11 cellular contexts compared by ENCODE assay signal in genomic region chr7:101171442-101171837, GRCh38. TPM values are rescaled to one million over a fixed set of nuclear protein-coding genes. Genes with fewer than 3 reads are reported as not detected.
DNase-seq lines count a peak whose midpoint lies in the region; FAIRE-seq and TF ChIP-seq lines count a peak whose summit lies in the region.
"Had no signal": no experiment of that assay in that cellular context is flagged by ENCODE, and none has a peak within 500 bp of the region (broad histone marks: within the 10 kb centered on the region; RNA-seq: fewer than 3 reads in every experiment).

No MANE protein-coding gene starts in this region.

- H3K79me1 ChIP-seq in H1 (ENCODE audit: low read depth, low read length), result no peaks in the 10 kb centered on the region

- H3K36me3 ChIP-seq in H1 (ENCODE audit: control insufficient read depth in 2 of 4, insufficient read depth in 4 of 4, low read length in 3 of 4), result no peaks in the 10 kb centered on the region

- H3K9ac ChIP-seq in H1 (replicated peaks in 1 of 4; ENCODE audit: extremely low read depth in 1 of 4, low read depth in 3 of 4, low read length in 3 of 4), result no peak overlapping the region

- TF ChIP-seq RAD21 in H1 (IDR thresholded peaks at IDR 0.05 in 1 of 2, conservative IDR thresholded peaks at IDR 0.05 in 1 of 2; ENCODE audit: low read depth in 2 of 2, low read length in 2 of 2), result no peak

- H3K4me3 Mint-ChIP-seq in activated CD4-positive, alpha-beta T cell treated with anti-CD3 and anti-CD28 coated beads, Interleukin-2, amount 10 ng/mL, durations not matched to agents 7 days and 5 days, result peak overlapping the region; percentile 37
- no peak overlapping the region for H3K4me3 Mint-ChIP-seq in progenitor cell of endocrine pancreas (ENCODE audit: low read depth)

- H4K91ac ChIP-seq in H1 (replicated peaks; ENCODE audit: insufficient read length, low read length), result no peak overlapping the region

- CTCF ChIA-PET in activated CD4-positive, alpha-beta T cell treated with anti-CD3 and anti-CD28 coated beads, Interleukin-2, amount 10 ng/mL, durations not matched to agents 7 days and 5 days (lab: Charles Lee), result interaction anchor here (0.6 to 3.0 kb wide), 5 partner anchors 11 to 48 kb away, joined by 3 to 23 read pairs (median 6); no protein-coding TSS in a partner anchor
- CTCF ChIA-PET in H1 (lab: Charles Lee; ENCODE audit: partially characterized antibody), result interaction anchor here (0.6 to 3.0 kb wide), 23 partner anchors 9 to 587 kb away, joined by 3 to 38 read pairs (median 5); partner anchors contain the start of genes MOGAT3 and NAT16

- no peaks in the 10 kb centered on the region for H3K79me2 ChIP-seq in H1 (ENCODE audit: control insufficient read depth in 1 of 2, insufficient read depth in 2 of 2, low read length in 2 of 2)

- peak overlapping the region; percentile 66 for H3K27ac Mint-ChIP-seq in activated CD4-positive, alpha-beta T cell treated with anti-CD3 and anti-CD28 coated beads, Interleukin-2, amount 10 ng/mL, durations not matched to agents 7 days and 5 days
- no peak overlapping the region for H3K27ac Mint-ChIP-seq in progenitor cell of endocrine pancreas

- 0 out of 2 replicates have a peak overlapping the region, but pooled peaks have one; percentile 74 for H2BK5ac ChIP-seq in H1 (ENCODE audit: low read depth, low read length)

- TF ChIP-seq CTCF in H1 (IDR thresholded peaks at IDR 0.05; ENCODE audit: control extremely low read depth in 1 of 3, insufficient read depth in 1 of 3, low read depth in 1 of 3, low read length in 3 of 3) (no peak), progenitor cell of endocrine pancreas (IDR thresholded peaks at IDR 0.05; ENCODE audit: unreplicated experiment) (peak; percentile 18)

- no peak overlapping the region for H3K23ac ChIP-seq in H1 (ENCODE audit: insufficient read length)

- no peak for FAIRE-seq in H1 (lab: Jason Lieb, UNC)

- H3K18ac ChIP-seq in H1 (ENCODE audit: extremely low read depth, low read length), result no peak overlapping the region

- no peak overlapping the region for H2BK120ac ChIP-seq in H1 (replicated peaks; ENCODE audit: low read depth, low read length)

- no peak overlapping the region for H3K27ac ChIP-seq in H1 (ENCODE audit: low read depth, low read length)

- no peak for TF ChIP-seq EP300 in H1 (IDR thresholded peaks at IDR 0.05; ENCODE audit: borderline replicate concordance in 1 of 2, low read depth in 2 of 2, low read length in 2 of 2)

- H4K5ac ChIP-seq in H1 (ENCODE audit: insufficient read length, low read depth, low read length), result no peak overlapping the region

- H3K4ac ChIP-seq in H1 (replicated peaks; ENCODE audit: insufficient read length, low read depth, low read length), result no peak overlapping the region

- H3K27me3 ChIP-seq in H1 (replicated peaks in 1 of 4; ENCODE audit: control insufficient read depth in 3 of 4, extremely low read depth in 1 of 4, insufficient read depth in 3 of 4, low read length in 3 of 4), result peaks cover 56 to 96% (median 84%) of the 10 kb centered on the region in 4 experiments

- no peak for TF ChIP-seq POLR2A in H1 (IDR thresholded peaks at IDR 0.05; ENCODE audit: control extremely low read depth in 1 of 2, low read depth in 2 of 2, low read length in 2 of 2)

- no peak overlapping the region for H3K56ac ChIP-seq in H1 (replicated peaks; ENCODE audit: insufficient read length, low read depth, low read length)

- peak overlapping the region; percentile 44 to 95 for H3K4me2 ChIP-seq in H1 (ENCODE audit: insufficient read depth in 1 of 2, low read depth in 2 of 2, low read length in 2 of 2)

- no peaks in the 10 kb centered on the region for H3K36me3 Mint-ChIP-seq in activated CD4-positive, alpha-beta T cell treated with anti-CD3 and anti-CD28 coated beads, Interleukin-2, amount 10 ng/mL, durations not matched to agents 7 days and 5 days (ENCODE audit: low read depth)
- no peaks in the 10 kb centered on the region for H3K36me3 Mint-ChIP-seq in progenitor cell of endocrine pancreas (ENCODE audit: insufficient read depth)

- peak overlapping the region in 3 of 4 experiments; percentile 16 to 68 (median 42); a peak in 6 of 8 replicates for H3K4me3 ChIP-seq in H1 (ENCODE audit: extremely low read depth in 1 of 4, insufficient read depth in 2 of 4, low read depth in 3 of 4, low read length in 4 of 4)

- H3K9me3 Mint-ChIP-seq in activated CD4-positive, alpha-beta T cell treated with anti-CD3 and anti-CD28 coated beads, Interleukin-2, amount 10 ng/mL, durations not matched to agents 7 days and 5 days, result no peaks in the 10 kb centered on the region
- no peaks in the 10 kb centered on the region for H3K9me3 Mint-ChIP-seq in progenitor cell of endocrine pancreas (ENCODE audit: low read depth)

- peak overlapping the region; percentile 65; the same call in 1 of the 2 replicates for H2BK15ac ChIP-seq in H1 (ENCODE audit: low read length)

- 6% methylated on average over 9 of the region's 13 CpGs; no CpG with 5 or more reads in 1 of the 2 experiments for WGBS in H1 (ENCODE audit: extremely low coverage in 1 of 2, insufficient coverage in 1 of 2, insufficient read length in 1 of 2, insufficient replicate concordance in 2 of 2, low coverage in 1 of 2, low lambda C conversion rate in 2 of 2, missing lambda C conversion rate in 1 of 2), 2 experiments

- peaks cover 11 to 67% (median 46%) of the 10 kb centered on the region in 4 experiments for H3K4me1 ChIP-seq in H1 (replicated peaks in 1 of 4; ENCODE audit: control insufficient read depth in 3 of 4, insufficient read depth in 4 of 4, low read length in 3 of 4)

- peak overlapping the region; percentile 27; the same call in 1 of the 2 replicates for H2BK12ac ChIP-seq in H1 (ENCODE audit: low read depth, low read length)

- DNase-seq in activated CD4-positive, alpha-beta T cell treated with anti-CD3 and anti-CD28 coated beads, Interleukin-2, amount 10 ng/mL, durations not matched to agents 7 days and 5 days, result no peak
- DNase-seq in activated CD4-positive, alpha-beta T cell treated with anti-CD3 and anti-CD28 coated beads for 48 hours, result no peak
- DNase-seq in M059J (ENCODE audit: low read depth) (peak; percentile 21), H1 (ENCODE audit: low read depth in 1 of 2, low spot score in 2 of 2) (no peak), progenitor cell of endocrine pancreas (ENCODE audit: low spot score, unreplicated experiment) (no peak), OCI-M2 (lab: John Stamatoyannopoulos, UW; ENCODE audit: unreplicated experiment) (no peak), NOMO-1 (lab: John Stamatoyannopoulos, UW; ENCODE audit: unreplicated experiment in 2 of 2) (no peak)
- no peak for DNase-seq in activated effector memory CD4-positive, alpha-beta T cell treated with anti-CD3 and anti-CD28 coated beads, Interleukin-2, amount 50 U/mL, for 16 hours
- DNase-seq: amniotic stem cell had no signal

- no peak overlapping the region for H4K8ac ChIP-seq in H1 (ENCODE audit: extremely low read depth, insufficient read depth, low read length)

- H3K4me1 Mint-ChIP-seq in activated CD4-positive, alpha-beta T cell treated with anti-CD3 and anti-CD28 coated beads, Interleukin-2, amount 10 ng/mL, durations not matched to agents 7 days and 5 days, result peaks cover 48% of the 10 kb centered on the region
- peaks cover 2% of the 10 kb centered on the region for H3K4me1 Mint-ChIP-seq in progenitor cell of endocrine pancreas (ENCODE audit: low read depth)

- no peak overlapping the region for H2AK5ac ChIP-seq in H1 (ENCODE audit: low read depth, low read length)

- peaks cover 87% of the 10 kb centered on the region for H3K27me3 Mint-ChIP-seq in activated CD4-positive, alpha-beta T cell treated with anti-CD3 and anti-CD28 coated beads, Interleukin-2, amount 10 ng/mL, durations not matched to agents 7 days and 5 days
- peaks cover 92% of the 10 kb centered on the region for H3K27me3 Mint-ChIP-seq in progenitor cell of endocrine pancreas

- POLR2A ChIA-PET in activated CD4-positive, alpha-beta T cell treated with anti-CD3 and anti-CD28 coated beads, Interleukin-2, amount 10 ng/mL, durations not matched to agents 7 days and 5 days (lab: Charles Lee), result no interaction called here
- POLR2A ChIA-PET in H1 (lab: Charles Lee; ENCODE audit: partially characterized antibody), result interaction anchor here (0.6 to 2.2 kb wide), 10 partner anchors 9 to 315 kb away, joined by 3 to 10 read pairs (median 4); no protein-coding TSS in a partner anchor

- H2BK20ac ChIP-seq in H1 (ENCODE audit: low read length), result peak overlapping the region; percentile 8; the same call in 1 of the 2 replicates

- H3K9me3 ChIP-seq in H1 (ENCODE audit: insufficient read depth in 2 of 2, low read depth in 1 of 2, low read length in 1 of 2), result no peaks in the 10 kb centered on the region

- H4K20me1 ChIP-seq in H1 (replicated peaks in 1 of 2; ENCODE audit: control insufficient read depth in 1 of 2, insufficient read depth in 2 of 2, low read length in 2 of 2), result peaks cover 0 to 9% of the 10 kb centered on the region in 2 experiments

- H2AFZ ChIP-seq in H1 (ENCODE audit: low read length), result no peak overlapping the region

- H3K14ac ChIP-seq in H1 (ENCODE audit: insufficient read length), result no peak overlapping the region

- peaks cover 29% of the 10 kb centered on the region for H3K23me2 ChIP-seq in H1 (ENCODE audit: low read depth, low read length)

RNA-seq across cellular contexts. Expression of gene VGF, which starts 6.1 kb away (rescaled TPM):
- under 1 TPM; 0.15 to 0.22 TPM for total RNA-seq in activated CD4-positive, alpha-beta T cell treated with anti-CD3 and anti-CD28 coated beads, Interleukin-2, amount 10 ng/mL, durations not matched to agents 7 days and 5 days
- 0.20 TPM in 1 of 2 replicates, not detected in the other for total RNA-seq in M059J (2014; rRNA removed; shearing (Covaris generic))
- 7.0 and 7.4 TPM in 2 replicates for total RNA-seq in H1 (2021; fragmentation: NEBNext Ultra II Directional; extraction: Animal tissue kit (Norgen Biotek cat#: 25700))
- polyA plus RNA-seq in H1 (2011; rRNA removed), result 1.6 and 3.0 TPM in 2 replicates
- 2.2 TPM for polyA plus RNA-seq in H1 (2011; cell fraction: cytosol; rRNA removed)
- 4.2 TPM for polyA plus RNA-seq in H1 (2011; cell fraction: nucleus; rRNA removed)
- polyA plus RNA-seq in H1 (2012, experiment 1 of 2), result 8.2 to 13.3 TPM (median 11.5 TPM) in 4 replicates
- polyA plus RNA-seq in H1 (2012, experiment 2 of 2), result 6.6 TPM
- polyA plus RNA-seq in H1 (2013, experiment 1 of 2), result 29.9 TPM
- polyA plus RNA-seq in H1 (2013, experiment 2 of 2), result 28.2 TPM
- polyA minus RNA-seq in H1 (2011; rRNA and poly(A)+ RNA removed), result 0.19 and 0.20 TPM in 2 replicates
- polyA minus RNA-seq in H1 (2011; cell fraction: cytosol; rRNA and poly(A)+ RNA removed), result 3.1 TPM
- polyA minus RNA-seq in H1 (2011; cell fraction: nucleus; rRNA and poly(A)+ RNA removed), result 1.2 TPM
- 0.96 and 1.8 TPM in 2 replicates for total RNA-seq in progenitor cell of endocrine pancreas
- total RNA-seq: urinary bladder had no signal

RNA-seq across cellular contexts. Expression of gene NAT16, which starts 8.7 kb away (rescaled TPM):
- total RNA-seq in activated CD4-positive, alpha-beta T cell treated with anti-CD3 and anti-CD28 coated beads, Interleukin-2, amount 10 ng/mL, durations not matched to agents 7 days and 5 days, result not detected
- 0.12 TPM in 1 of 2 replicates, not detected in the other for total RNA-seq in M059J (2014; rRNA removed; shearing (Covaris generic))
- total RNA-seq in H1 (2021; fragmentation: NEBNext Ultra II Directional; extraction: Animal tissue kit (Norgen Biotek cat#: 25700)), result 0.84 and 1.0 TPM in 2 replicates
- polyA plus RNA-seq in H1 (2011; rRNA removed), result 0.26 and 0.47 TPM in 2 replicates
- 1.1 TPM for polyA plus RNA-seq in H1 (2011; cell fraction: cytosol; rRNA removed)
- polyA plus RNA-seq in H1 (2011; cell fraction: nucleus; rRNA removed), result 1.7 TPM
- 0.62 to 1.2 TPM (median 0.80 TPM) in 4 replicates for polyA plus RNA-seq in H1 (2012, experiment 1 of 2)
- polyA plus RNA-seq in H1 (2012, experiment 2 of 2), result 0.59 TPM
- 0.55 TPM for polyA plus RNA-seq in H1 (2013, experiment 1 of 2)
- 0.37 TPM for polyA plus RNA-seq in H1 (2013, experiment 2 of 2)
- 0.16 TPM in 1 of 2 replicates, not detected in the other for polyA minus RNA-seq in H1 (2011; rRNA and poly(A)+ RNA removed)
- not detected for polyA minus RNA-seq in H1 (2011; cell fraction: cytosol; rRNA and poly(A)+ RNA removed)
- 1.00 TPM for polyA minus RNA-seq in H1 (2011; cell fraction: nucleus; rRNA and poly(A)+ RNA removed)
- not detected in 2 replicates for total RNA-seq in progenitor cell of endocrine pancreas
- total RNA-seq: HT1080, urinary bladder had no signal
- polyA plus RNA-seq: urinary bladder had no signal

RNA-seq across cellular contexts. Expression of gene AP1S1, which starts 17.2 kb away (rescaled TPM):
- total RNA-seq in activated CD4-positive, alpha-beta T cell treated with anti-CD3 and anti-CD28 coated beads, Interleukin-2, amount 10 ng/mL, durations not matched to agents 7 days and 5 days, result 10 to 100 TPM; 37.9 to 48.2 TPM
- total RNA-seq in M059J (2014; rRNA removed; shearing (Covaris generic)), result 97.2 and 106 TPM in 2 replicates
- total RNA-seq in H1 (2021; fragmentation: NEBNext Ultra II Directional; extraction: Animal tissue kit (Norgen Biotek cat#: 25700)), result 56.0 and 56.1 TPM in 2 replicates
- polyA plus RNA-seq in H1 (2011; rRNA removed), result 59.3 and 72.3 TPM in 2 replicates
- polyA plus RNA-seq in H1 (2011; cell fraction: cytosol; rRNA removed), result 115 TPM
- 109 TPM for polyA plus RNA-seq in H1 (2011; cell fraction: nucleus; rRNA removed)
- polyA plus RNA-seq in H1 (2012, experiment 1 of 2), result 81.1 to 105 TPM (median 95.8 TPM) in 4 replicates
- polyA plus RNA-seq in H1 (2012, experiment 2 of 2), result 90.0 TPM
- 35.2 TPM for polyA plus RNA-seq in H1 (2013, experiment 1 of 2)
- 33.6 TPM for polyA plus RNA-seq in H1 (2013, experiment 2 of 2)
- 47.0 and 58.4 TPM in 2 replicates for polyA minus RNA-seq in H1 (2011; rRNA and poly(A)+ RNA removed)
- 17.9 TPM for polyA minus RNA-seq in H1 (2011; cell fraction: cytosol; rRNA and poly(A)+ RNA removed)
- polyA minus RNA-seq in H1 (2011; cell fraction: nucleus; rRNA and poly(A)+ RNA removed), result 16.7 TPM
- total RNA-seq in progenitor cell of endocrine pancreas, result 61.3 and 66.5 TPM in 2 replicates

RNA-seq across cellular contexts. Expression of gene MOGAT3, which starts 29.4 kb away (rescaled TPM):
- not detected for total RNA-seq in activated CD4-positive, alpha-beta T cell treated with anti-CD3 and anti-CD28 coated beads, Interleukin-2, amount 10 ng/mL, durations not matched to agents 7 days and 5 days
- not detected in 2 replicates for total RNA-seq in M059J (2014; rRNA removed; shearing (Covaris generic))
- 0.82 TPM in 1 of 2 replicates, not detected in the other for total RNA-seq in H1 (2021; fragmentation: NEBNext Ultra II Directional; extraction: Animal tissue kit (Norgen Biotek cat#: 25700))
- 0.21 and 0.58 TPM in 2 replicates for polyA plus RNA-seq in H1 (2011; rRNA removed)
- polyA plus RNA-seq in H1 (2011; cell fraction: cytosol; rRNA removed), result 0.48 TPM
- polyA plus RNA-seq in H1 (2011; cell fraction: nucleus; rRNA removed), result 0.76 TPM
- 0.23 to 0.61 TPM (median 0.24 TPM) in 3 of 4 replicates, not detected in the other for polyA plus RNA-seq in H1 (2012, experiment 1 of 2)
- 0.14 TPM for polyA plus RNA-seq in H1 (2012, experiment 2 of 2)
- 0.59 TPM for polyA plus RNA-seq in H1 (2013, experiment 1 of 2)
- 0.72 TPM for polyA plus RNA-seq in H1 (2013, experiment 2 of 2)
- polyA minus RNA-seq in H1 (2011; rRNA and poly(A)+ RNA removed), result 1.9 TPM in 1 of 2 replicates, not detected in the other
- not detected for polyA minus RNA-seq in H1 (2011; cell fraction: cytosol; rRNA and poly(A)+ RNA removed)
- 1.3 TPM for polyA minus RNA-seq in H1 (2011; cell fraction: nucleus; rRNA and poly(A)+ RNA removed)
- not detected in 2 replicates for total RNA-seq in progenitor cell of endocrine pancreas
- total RNA-seq: urinary bladder had no signal
- polyA plus RNA-seq: urinary bladder had no signal

RNA-seq across cellular contexts. Expression of gene SERPINE1, which starts 44.5 kb away (rescaled TPM):
- under 1 TPM; 0.05 to 0.27 TPM for total RNA-seq in activated CD4-positive, alpha-beta T cell treated with anti-CD3 and anti-CD28 coated beads, Interleukin-2, amount 10 ng/mL, durations not matched to agents 7 days and 5 days
- total RNA-seq in M059J (2014; rRNA removed; shearing (Covaris generic)), result 102 and 119 TPM in 2 replicates
- total RNA-seq in H1 (2021; fragmentation: NEBNext Ultra II Directional; extraction: Animal tissue kit (Norgen Biotek cat#: 25700)), result 5.6 and 6.8 TPM in 2 replicates
- 3.7 and 3.8 TPM in 2 replicates for polyA plus RNA-seq in H1 (2011; rRNA removed)
- 3.4 TPM for polyA plus RNA-seq in H1 (2011; cell fraction: cytosol; rRNA removed)
- 2.8 TPM for polyA plus RNA-seq in H1 (2011; cell fraction: nucleus; rRNA removed)
- polyA plus RNA-seq in H1 (2012, experiment 1 of 2), result 2.5 to 2.9 TPM (median 2.7 TPM) in 4 replicates
- polyA plus RNA-seq in H1 (2012, experiment 2 of 2), result 1.9 TPM
- polyA plus RNA-seq in H1 (2013, experiment 1 of 2), result 20.1 TPM
- 28.6 TPM for polyA plus RNA-seq in H1 (2013, experiment 2 of 2)
- 4.2 and 4.4 TPM in 2 replicates for polyA minus RNA-seq in H1 (2011; rRNA and poly(A)+ RNA removed)
- 1.9 TPM for polyA minus RNA-seq in H1 (2011; cell fraction: cytosol; rRNA and poly(A)+ RNA removed)
- 1.00 TPM for polyA minus RNA-seq in H1 (2011; cell fraction: nucleus; rRNA and poly(A)+ RNA removed)
- total RNA-seq in progenitor cell of endocrine pancreas, result 0.11 and 0.14 TPM in 2 replicates
